26 cellular contexts compared by ENCODE assay signal in the genomic region with DNA sequence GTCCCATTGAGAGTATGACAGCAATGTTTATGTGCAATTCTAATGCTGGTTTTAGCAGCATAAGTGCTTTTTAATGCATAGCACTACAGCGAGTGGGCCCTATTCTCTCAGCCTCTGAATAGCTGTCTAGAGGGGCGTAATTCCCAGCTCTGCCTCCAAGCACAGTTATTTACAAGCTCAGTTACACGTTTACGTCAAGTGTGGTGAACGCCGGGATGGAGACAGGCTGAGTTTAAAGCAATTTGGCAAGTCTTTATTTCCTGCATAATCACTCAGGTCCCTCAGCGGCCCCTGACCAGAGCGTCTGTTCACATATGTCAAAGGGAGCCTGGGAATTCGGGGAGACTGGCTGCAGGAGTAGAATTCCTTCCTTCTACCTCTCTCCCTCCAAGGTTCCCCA. TPM values are rescaled to one million over a fixed set of nuclear protein-coding genes. Genes with fewer than 3 reads are reported as not detected.
"Had no signal": no experiment of that assay in that cellular context is flagged by ENCODE, and none has a peak within 500 bp of the region (broad histone marks: within the 10 kb centered on the region; RNA-seq: fewer than 3 reads in every experiment).

No MANE protein-coding gene starts in this region.

- H3K27ac ChIP-seq: breast epithelium had no signal

- DNase-seq: activated CD4-positive, alpha-beta T cell treated with anti-CD3 and anti-CD28 coated beads for 1 hour; activated CD4-positive, alpha-beta T cell treated with anti-CD3 and anti-CD28 coated beads, Interleukin-2, amount 10 ng/mL, durations not matched to agents 24 days and 14 days; activated CD4-positive, alpha-beta T cell treated with anti-CD3 and anti-CD28 coated beads, Interleukin-2, amount 50 U/mL, for 48 hours; activated effector memory CD4-positive, alpha-beta T cell treated with anti-CD3 and anti-CD28 coated beads, Interleukin-2, amount 50 U/mL, for 16 hours; activated naive CD4-positive, alpha-beta T cell treated with Interleukin-2 at 50 U/mL for 16 hours; activated naive CD8-positive, alpha-beta T cell treated with anti-CD3 and anti-CD28 coated beads, Interleukin-2, amount 50 U/mL, for 24 hours; activated T-cell treated with anti-CD3 and anti-CD28 coated beads, Interleukin-2, amount 50 U/mL, for 4 hours; amniotic stem cell; caudate nucleus; Karpas-422; MM.1S; NCI-H1105; NCI-H1436; NCI-H1694 treated with DMSO at 0.1 percent for 48 hours; NCI-H2029 treated with DMSO at 0.1 percent for 48 hours; NCI-H2171; NCI-H2227 treated with DMSO at 0.1 percent for 48 hours; NCI-H446 treated with DMSO at 0.1 percent for 48 hours; NCI-H524 treated with DMSO at 0.1 percent for 48 hours; NCI-H774; NK-92 treated with Interleukin-12 subunit alpha and Interleukin-12 subunit beta, amount 100 ng/mL, for 24 hours; SHP77 treated with DMSO at 0.1 percent for 48 hours had no signal

- ATAC-seq: activated naive CD4-positive, alpha-beta T cell treated with anti-CD3 and anti-CD28 coated beads, Interleukin-2, amount 50 U/mL, for 72 hours; activated naive CD8-positive, alpha-beta T cell treated with anti-CD3 and anti-CD28 coated beads, Interleukin-2, amount 50 U/mL, for 24 hours; activated T-cell treated with anti-CD3 and anti-CD28 coated beads, Interleukin-2, amount 50 U/mL, for 4 hours; K562 had no signal

- H3K27me3 ChIP-seq: breast epithelium had no signal

- H3K4me1 ChIP-seq: breast epithelium had no signal

- H3K36me3 ChIP-seq: breast epithelium had no signal

- H3K4me3 ChIP-seq: breast epithelium, K562 had no signal

RNA-seq across cellular contexts. Expression of a gene that starts 43.9 kb away (rescaled TPM):
- total RNA-seq: activated CD4-positive, alpha-beta T cell treated with anti-CD3 and anti-CD28 coated beads, Interleukin-2, amount 10 ng/mL, durations not matched to agents 24 days and 14 days; activated naive CD4-positive, alpha-beta T cell treated with anti-CD3 and anti-CD28 coated beads, Interleukin-2, amount 50 U/mL, for 72 hours; activated T-cell treated with anti-CD3 and anti-CD28 coated beads, Interleukin-2, amount 50 U/mL, for 4 hours; breast epithelium; K562; SK-MEL-5 had no signal
- polyA plus RNA-seq: K562 had no signal
